In genomic region chr6:31272856-31273626, GRCh38 we compare ENCODE assay signal across 9 cellular contexts. TPM values are rescaled to one million over a fixed set of nuclear protein-coding genes. Genes with fewer than 3 reads are reported as not detected.
DNase-seq lines count a peak whose midpoint lies in the region.
"Had no signal": no experiment of that assay in that cellular context is flagged by ENCODE, and none has a peak within 500 bp of the region (broad histone marks: within the 10 kb centered on the region; RNA-seq: fewer than 3 reads in every experiment).

No MANE protein-coding gene starts in this region.

- H3K27ac ChIP-seq in HUES48 (ENCODE audit: low read depth, low read length): no peak overlapping the region

- peak overlapping the region; percentile 95 to 99 (median 97) for H3K4me3 Mint-ChIP-seq in immature natural killer cell
- peak overlapping the region; percentile 92 for H3K4me3 Mint-ChIP-seq in stimulated activated naive CD8-positive, alpha-beta T cell treated with anti-CD3 and anti-CD28 coated beads, Interleukin-15, Interleukin-2, amounts not matched to agents 100 ng/mL and 50 ng/mL, for 24 hours

- H3K36me3 ChIP-seq in HUES48 (ENCODE audit: control insufficient read depth, insufficient read depth, low read length): peaks cover 9% of the 10 kb centered on the region; the same call in 1 of the 2 replicates

- peaks cover 18% of the 10 kb centered on the region for H3K27me3 ChIP-seq in HUES48 (ENCODE audit: control insufficient read depth, insufficient read depth, low read length)

- peaks cover 52 to 53% of the 10 kb centered on the region in 2 donors for H3K4me1 Mint-ChIP-seq in immature natural killer cell
- H3K4me1 Mint-ChIP-seq in stimulated activated naive CD8-positive, alpha-beta T cell treated with anti-CD3 and anti-CD28 coated beads, Interleukin-15, Interleukin-2, amounts not matched to agents 100 ng/mL and 50 ng/mL, for 24 hours (ENCODE audit: low read depth): peaks cover 50% of the 10 kb centered on the region

- peaks cover 5% of the 10 kb centered on the region; the same call in 1 of the 2 replicates for H3K4me1 ChIP-seq in HUES48 (ENCODE audit: control insufficient read depth, insufficient read depth, low read length)

- H3K4me3 ChIP-seq in HUES48 (ENCODE audit: low read depth, low read length): 0 out of 2 replicates have a peak overlapping the region, but pooled peaks have one; percentile 66

- H3K9ac ChIP-seq in HUES48 (ENCODE audit: low read depth, low read length): no peak overlapping the region

- no peaks in the 10 kb centered on the region for H3K9me3 Mint-ChIP-seq in immature natural killer cell
- H3K9me3 Mint-ChIP-seq in stimulated activated naive CD8-positive, alpha-beta T cell treated with anti-CD3 and anti-CD28 coated beads, Interleukin-15, Interleukin-2, amounts not matched to agents 100 ng/mL and 50 ng/mL, for 24 hours: no peaks in the 10 kb centered on the region

- DNase-seq in activated CD8-positive, alpha-beta memory T cell treated with anti-CD3 and anti-CD28 coated beads, Interleukin-2, amount 50 U/mL, for 48 hours: peak; percentile 70
- DNase-seq in immature natural killer cell (peak in 2 of 3 donors; percentile 29 to 34), kidney tubule cell (ENCODE audit: low spot score) (no peak), iPS-NIHi11 (ENCODE audit: low spot score) (no peak), NCI-H1048 (lab: John Stamatoyannopoulos, UW) (no peak), kidney glomerular epithelial cell (lab: John Stamatoyannopoulos, UW) (no peak)
- DNase-seq: NCI-H510A had no signal

- no peaks in the 10 kb centered on the region for H3K9me3 ChIP-seq in HUES48 (ENCODE audit: control insufficient read depth, insufficient read depth, low read length)

- H3K36me3 Mint-ChIP-seq in immature natural killer cell: peaks cover 23 to 27% (median 25%) of the 10 kb centered on the region in 3 donors
- peaks cover 29% of the 10 kb centered on the region for H3K36me3 Mint-ChIP-seq in stimulated activated naive CD8-positive, alpha-beta T cell treated with anti-CD3 and anti-CD28 coated beads, Interleukin-15, Interleukin-2, amounts not matched to agents 100 ng/mL and 50 ng/mL, for 24 hours (ENCODE audit: low read depth)

- H3K27me3 Mint-ChIP-seq in immature natural killer cell (ENCODE audit: low read depth in 3 of 3): peaks cover 40 to 45% (median 41%) of the 10 kb centered on the region in 3 donors
- peaks cover 5% of the 10 kb centered on the region for H3K27me3 Mint-ChIP-seq in stimulated activated naive CD8-positive, alpha-beta T cell treated with anti-CD3 and anti-CD28 coated beads, Interleukin-15, Interleukin-2, amounts not matched to agents 100 ng/mL and 50 ng/mL, for 24 hours

- H3K27ac Mint-ChIP-seq in immature natural killer cell: peak overlapping the region; percentile 100
- H3K27ac Mint-ChIP-seq in stimulated activated naive CD8-positive, alpha-beta T cell treated with anti-CD3 and anti-CD28 coated beads, Interleukin-15, Interleukin-2, amounts not matched to agents 100 ng/mL and 50 ng/mL, for 24 hours: peak overlapping the region; percentile 96

RNA-seq across cellular contexts. Expression of gene HLA-C, which starts 1.1 kb away (rescaled TPM):
- polyA plus RNA-seq in immature natural killer cell: 1,000 to 10,000 TPM; 2,339 to 4,766 (median 4,197) TPM

Comparison
In these comparisons a context has a peak if more than half of its experiments do, and no peak if none do; other contexts are left out.
1. DNase-seq: peak in activated CD8-positive, alpha-beta memory T cell treated with anti-CD3 and anti-CD28 coated beads, Interleukin-2, amount 50 U/mL, for 48 hours (single experiment) and immature natural killer cell (2 of 3); none in kidney tubule cell (single experiment), iPS-NIHi11 (single experiment), NCI-H1048 (single experiment) and kidney glomerular epithelial cell (single experiment).